Comparison of ENCODE assay signal across 23 cellular contexts in the genomic region with DNA sequence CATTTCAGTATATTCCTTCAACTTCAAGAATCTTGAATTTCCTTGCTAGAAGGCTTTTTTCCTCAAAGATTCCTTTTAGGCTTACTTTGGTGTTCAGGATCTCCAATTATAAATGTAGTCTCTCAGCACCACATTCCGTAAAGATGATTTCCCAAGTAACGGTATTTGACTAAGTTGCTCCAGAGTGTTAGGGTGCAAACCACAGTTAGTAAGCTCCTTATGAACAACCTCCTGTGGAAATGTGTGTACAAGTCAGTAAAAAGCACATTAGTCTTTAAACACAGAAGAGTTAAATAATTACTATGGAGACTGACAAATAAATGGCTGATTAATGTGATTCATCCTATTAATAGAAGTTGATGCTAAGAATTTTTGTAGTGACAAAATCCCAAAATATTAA. TPM values are rescaled to one million over a fixed set of nuclear protein-coding genes. Genes with fewer than 3 reads are reported as not detected.
DNase-seq lines count a peak whose midpoint lies in the region; ATAC-seq, FAIRE-seq and TF ChIP-seq lines count a peak whose summit lies in the region.
"Had no signal": no experiment of that assay in that cellular context is flagged by ENCODE, and none has a peak within 500 bp of the region (broad histone marks: within the 10 kb centered on the region; RNA-seq: fewer than 3 reads in every experiment).

No MANE protein-coding gene starts in this region.

- DNase-seq in AG09309 (ENCODE audit: low read depth) (peak; percentile 35), GM04503 (ENCODE audit: low read depth) (peak; percentile 49), astrocyte (ENCODE audit: low read depth) (peak; percentile 60), kidney tubule cell (ENCODE audit: low spot score) (peak; percentile 23), small intestine (no peak), NCI-H1436 treated with DMSO at 0.1 percent for 48 hours (lab: John Stamatoyannopoulos, UW) (no peak), natural killer cell (no peak), HuH-7 (ENCODE audit: low spot score) (no peak)
- DNase-seq: activated CD4-positive, CD25-positive, alpha-beta regulatory T cell; activated CD8-positive, alpha-beta memory T cell treated with anti-CD3 and anti-CD28 coated beads, Interleukin-2, amount 10 ng/mL, durations not matched to agents 7 days and 5 days; activated effector memory CD4-positive, alpha-beta T cell treated with anti-CD3 and anti-CD28 coated beads, Interleukin-2, amount 50 U/mL, for 16 hours; C1 segment of cervical spinal cord; dorsolateral prefrontal cortex; hypothalamus; midbrain; NCI-H1417 treated with DMSO at 0.1 percent for 48 hours; NCI-H446; sigmoid colon; stimulated activated CD4-positive, alpha-beta T cell treated with anti-CD3 and anti-CD28 coated beads, Interleukin-4, amount 100 ng/mL, for 24 hours; stimulated activated CD8-positive, alpha-beta memory T cell treated with anti-CD3 and anti-CD28 coated beads, Interleukin-4, amount 100 ng/mL, for 48 hours had no signal

- no peaks in the 10 kb centered on the region for H3K9me3 Mint-ChIP-seq in astrocyte (ENCODE audit: unreplicated experiment)
- H3K9me3 Mint-ChIP-seq in natural killer cell, result no peaks in the 10 kb centered on the region

- H3K4me2 ChIP-seq in astrocyte (ENCODE audit: low read length), result no peak overlapping the region

- H3K4me1 Mint-ChIP-seq in astrocyte (ENCODE audit: low read depth, unreplicated experiment), result peaks cover 9% of the 10 kb centered on the region
- H3K4me1 Mint-ChIP-seq in natural killer cell, result peaks cover 0 to 6% of the 10 kb centered on the region in 2 donors

- H3K9ac ChIP-seq in astrocyte (ENCODE audit: low read length), result no peak overlapping the region

- intact Hi-C loops in natural killer cell (cut with micrococcal nuclease), result no loop called here

- H3K4me1 ChIP-seq in astrocyte (ENCODE audit: insufficient read depth, low read length), result no peaks in the 10 kb centered on the region
- no peaks in the 10 kb centered on the region for H3K4me1 ChIP-seq in small intestine (ENCODE audit: control insufficient read depth in 2 of 2, insufficient read depth in 1 of 2, low read depth in 1 of 2, low read length in 1 of 2)

- H3K9me3 ChIP-seq in astrocyte (ENCODE audit: insufficient read depth, low read depth, low read length), result no peaks in the 10 kb centered on the region
- no peaks in the 10 kb centered on the region for H3K9me3 ChIP-seq in small intestine (ENCODE audit: control insufficient read depth, low read depth)
- H3K9me3 ChIP-seq: esophagus muscularis mucosa, sigmoid colon had no signal

- peaks cover 4% of the 10 kb centered on the region for H3K36me3 Mint-ChIP-seq in astrocyte (ENCODE audit: low read depth, unreplicated experiment)
- H3K36me3 Mint-ChIP-seq in natural killer cell, result peaks cover 8% of the 10 kb centered on the region

- H3K27ac Mint-ChIP-seq in astrocyte (ENCODE audit: unreplicated experiment) (no peak overlapping the region), natural killer cell (no peak overlapping the region)

- no peak for ATAC-seq in natural killer cell
- ATAC-seq: activated CD8-positive, alpha-beta memory T cell treated with anti-CD3 and anti-CD28 coated beads, Interleukin-2, amount 10 ng/mL, durations not matched to agents 7 days and 5 days; Right ventricle myocardium inferior had no signal

- no peak overlapping the region for H3K4me3 ChIP-seq in AG09309 (ENCODE audit: control insufficient read depth, low read depth, low read length)
- H3K4me3 ChIP-seq in astrocyte (ENCODE audit: insufficient read depth, low read depth, low read length), result no peak overlapping the region
- no peak overlapping the region for H3K4me3 ChIP-seq in small intestine (ENCODE audit: low read depth in 1 of 2, low read length in 2 of 2)
- H3K4me3 ChIP-seq: dorsolateral prefrontal cortex, esophagus muscularis mucosa, sigmoid colon had no signal

- WGBS in small intestine, 3 donors, result 85 to 92% (median 86%) methylated on average over 2 of the region's 2 CpGs

- no peak overlapping the region for H2AFZ ChIP-seq in astrocyte (ENCODE audit: low read depth, low read length)

- peaks cover 26% of the 10 kb centered on the region for H4K20me1 ChIP-seq in astrocyte (ENCODE audit: insufficient read depth, low read length)

- H3K27me3 Mint-ChIP-seq in astrocyte (ENCODE audit: low read depth, unreplicated experiment), result no peaks in the 10 kb centered on the region
- H3K27me3 Mint-ChIP-seq in natural killer cell (ENCODE audit: low read depth in 2 of 2), result no peaks in the 10 kb centered on the region
- H3K27me3 Mint-ChIP-seq: activated CD8-positive, alpha-beta memory T cell treated with anti-CD3 and anti-CD28 coated beads, Interleukin-2, amount 10 ng/mL, durations not matched to agents 7 days and 5 days had no signal

- H3K27ac ChIP-seq in astrocyte (ENCODE audit: low read depth, low read length), result no peak overlapping the region
- no peak overlapping the region for H3K27ac ChIP-seq in small intestine (ENCODE audit: low read depth in 1 of 2, low read length in 1 of 2)
- H3K27ac ChIP-seq: HL-60 had no signal

- FAIRE-seq in astrocyte (lab: Jason Lieb, UNC), result no peak
- FAIRE-seq in small intestine (lab: Jason Lieb, UNC), result no peak

- no peaks in the 10 kb centered on the region for H3K79me2 ChIP-seq in astrocyte (ENCODE audit: insufficient read depth, low read length)

- TF ChIP-seq CTCF in AG09309 (IDR thresholded peaks at IDR 0.05; ENCODE audit: control insufficient read depth, insufficient read depth, low read depth, low read length, missing control alignments), result no peak
- TF ChIP-seq CTCF in astrocyte (IDR thresholded peaks at IDR 0.05; ENCODE audit: insufficient read depth, low read depth, low read length), result no peak
- TF ChIP-seq CTCF in natural killer cell (IDR thresholded peaks at IDR 0.05), result no peak

- H3K27me3 ChIP-seq in astrocyte (ENCODE audit: insufficient read depth, low read length) (no peaks in the 10 kb centered on the region), small intestine (ENCODE audit: control insufficient read depth in 2 of 2, insufficient read depth in 2 of 2, low read length in 2 of 2) (no peaks in the 10 kb centered on the region)
- H3K27me3 ChIP-seq: dorsolateral prefrontal cortex, esophagus muscularis mucosa, sigmoid colon had no signal

- H3K4me3 Mint-ChIP-seq in astrocyte (ENCODE audit: unreplicated experiment) (no peak overlapping the region), natural killer cell (no peak overlapping the region)
- H3K4me3 Mint-ChIP-seq: activated CD8-positive, alpha-beta memory T cell treated with anti-CD3 and anti-CD28 coated beads, Interleukin-2, amount 10 ng/mL, durations not matched to agents 7 days and 5 days had no signal

- H3K36me3 ChIP-seq in astrocyte (ENCODE audit: insufficient read depth, low read length) (peaks cover 33% of the 10 kb centered on the region), small intestine (ENCODE audit: control insufficient read depth in 2 of 2, insufficient read depth in 2 of 2, low read length in 2 of 2) (peaks cover 2 to 5% of the 10 kb centered on the region in 2 donors)

RNA-seq across cellular contexts. Expression of a gene that starts 10.3 kb away (rescaled TPM):
- total RNA-seq in astrocyte (11.7 and 13.7 TPM in 2 replicates), natural killer cell (10 to 100 TPM; 17.0 to 18.3 (median 17.3) TPM)
- 10 to 100 TPM in 2 of 3 donors, 1 to 10 TPM in 1; 8.9 to 15.7 (median 14.8) TPM for polyA plus RNA-seq in small intestine

RNA-seq across cellular contexts. Expression of a gene that starts 35.4 kb away (rescaled TPM):
- total RNA-seq in astrocyte (263 and 290 TPM in 2 replicates), natural killer cell (100 to 1,000 TPM; 348 to 442 (median 416) TPM)
- polyA plus RNA-seq in small intestine, result 10 to 100 TPM; 76.1 to 93.3 (median 84.3) TPM

RNA-seq across cellular contexts. Expression of a gene that starts 36.3 kb away (rescaled TPM):
- total RNA-seq in astrocyte, result 95.4 and 99.5 TPM in 2 replicates
- 10 to 100 TPM; 21.9 to 34.3 (median 24.8) TPM for polyA plus RNA-seq in small intestine
- total RNA-seq in natural killer cell, result 10 to 100 TPM; 33.4 to 53.1 (median 34.6) TPM

Comparison
In these comparisons a context has a peak if more than half of its experiments do, and no peak if none do; other contexts are left out.
1. DNase-seq: peak in AG09309 (single experiment), GM04503 (single experiment), astrocyte (single experiment) and kidney tubule cell (single experiment); none in small intestine (single experiment), NCI-H1436 treated with DMSO at 0.1 percent for 48 hours (single experiment), natural killer cell (single experiment) and HuH-7 (single experiment).